ENCODE assay signal across 36 cellular contexts in the genomic region with DNA sequence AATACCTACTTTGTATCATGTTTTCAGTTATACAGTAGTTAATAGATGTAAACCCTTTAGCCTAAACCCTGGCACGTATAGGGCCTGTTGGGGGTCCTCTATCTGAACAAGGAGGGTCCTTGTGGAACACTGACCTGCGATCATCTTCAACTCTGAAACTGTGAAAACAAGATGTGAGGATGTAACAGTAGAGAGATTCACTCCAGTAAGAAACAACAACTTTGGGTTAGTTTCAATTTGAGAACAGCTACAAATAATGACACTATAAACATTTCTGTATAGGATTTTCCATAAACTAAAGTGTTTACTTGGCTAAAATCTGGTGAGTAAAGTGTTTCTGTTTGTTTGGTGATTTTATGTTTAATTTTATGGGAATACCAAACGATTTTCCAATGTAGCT. TPM values are rescaled to one million over a fixed set of nuclear protein-coding genes. Genes with fewer than 3 reads are reported as not detected.
"Had no signal": no experiment of that assay in that cellular context is flagged by ENCODE, and none has a peak within 500 bp of the region (broad histone marks: within the 10 kb centered on the region; RNA-seq: fewer than 3 reads in every experiment).

No MANE protein-coding gene starts in this region.

- H3K36me3 ChIP-seq: ascending aorta, cardiac muscle cell, WERI-Rb-1 had no signal

- DNase-seq: activated CD4-positive, alpha-beta T cell treated with anti-CD3 and anti-CD28 coated beads for 1 hour; activated CD4-positive, alpha-beta T cell treated with anti-CD3 and anti-CD28 coated beads, Interleukin-2, amount 10 ng/mL, durations not matched to agents 7 days and 5 days; activated CD4-positive, CD25-positive, alpha-beta regulatory T cell; activated CD8-positive, alpha-beta memory T cell treated with anti-CD3 and anti-CD28 coated beads for 24 hours; activated CD8-positive, alpha-beta memory T cell treated with anti-CD3 and anti-CD28 coated beads, Interleukin-2, amount 10 ng/mL, durations not matched to agents 7 days and 5 days; activated gamma-delta T cell; activated naive CD4-positive, alpha-beta T cell treated with Interleukin-2 at 50 U/mL for 16 hours; activated naive CD8-positive, alpha-beta T cell treated with anti-CD3 and anti-CD28 coated beads, Interleukin-2, amount 10 ng/mL, durations not matched to agents 7 days and 5 days; activated T-cell treated with anti-CD3 and anti-CD28 coated beads, Interleukin-2, amount 50 U/mL, for 24 hours; amygdala; NCI-H1105; NCI-H1417 treated with DMSO at 0.1 percent for 48 hours; NCI-H1694; NCI-H1930; NCI-H345; NCI-H526; NCI-H748 treated with DMSO at 0.1 percent for 48 hours; PC-9; SIG-M5; T-cell; T1000; WERI-Rb-1 had no signal

- H3K27me3 Mint-ChIP-seq: activated naive CD4-positive, alpha-beta T cell treated with anti-CD3 and anti-CD28 coated beads, Interleukin-2, amount 50 U/mL, for 24 hours had no signal

- H3K4me3 Mint-ChIP-seq: activated CD4-positive, alpha-beta T cell treated with anti-CD3 and anti-CD28 coated beads, Interleukin-2, amount 10 ng/mL, durations not matched to agents 7 days and 5 days; activated CD8-positive, alpha-beta memory T cell treated with anti-CD3 and anti-CD28 coated beads, Interleukin-2, amount 10 ng/mL, durations not matched to agents 7 days and 5 days; activated naive CD4-positive, alpha-beta T cell treated with anti-CD3 and anti-CD28 coated beads, Interleukin-2, amount 50 U/mL, for 24 hours; activated naive CD8-positive, alpha-beta T cell treated with anti-CD3 and anti-CD28 coated beads, Interleukin-2, amount 10 ng/mL, durations not matched to agents 7 days and 5 days; activated T-cell treated with anti-CD3 and anti-CD28 coated beads, Interleukin-2, amount 50 U/mL, for 24 hours; central memory CD8-positive, alpha-beta T cell; T-cell had no signal

- H3K4me1 ChIP-seq: ascending aorta had no signal

- H2AFZ ChIP-seq: PC-9 had no signal

- H3K4me3 ChIP-seq: ascending aorta, cardiac muscle cell, K562, PC-9 had no signal

- H3K4me1 Mint-ChIP-seq: central memory CD8-positive, alpha-beta T cell had no signal

- H3K9me3 ChIP-seq: ascending aorta had no signal

- H3K9me3 Mint-ChIP-seq: activated CD4-positive, alpha-beta T cell treated with anti-CD3 and anti-CD28 coated beads, Interleukin-2, amount 10 ng/mL, durations not matched to agents 7 days and 5 days; activated naive CD4-positive, alpha-beta T cell treated with anti-CD3 and anti-CD28 coated beads, Interleukin-2, amount 50 U/mL, for 24 hours; activated T-cell treated with anti-CD3 and anti-CD28 coated beads, Interleukin-2, amount 50 U/mL, for 24 hours; central memory CD8-positive, alpha-beta T cell; T-cell had no signal

- ATAC-seq: activated CD8-positive, alpha-beta memory T cell treated with anti-CD3 and anti-CD28 coated beads, Interleukin-2, amount 10 ng/mL, durations not matched to agents 7 days and 5 days; K562; Right ventricle myocardium inferior; SK-N-SH treated with all-trans-retinoic acid at 6 μM for 48 hours; T-cell had no signal

- H3K36me3 Mint-ChIP-seq: activated naive CD4-positive, alpha-beta T cell treated with anti-CD3 and anti-CD28 coated beads, Interleukin-2, amount 50 U/mL, for 24 hours; activated naive CD8-positive, alpha-beta T cell treated with anti-CD3 and anti-CD28 coated beads, Interleukin-2, amount 10 ng/mL, durations not matched to agents 7 days and 5 days; T-cell had no signal

- H3K4me2 ChIP-seq: PC-9 had no signal

- H3K27me3 ChIP-seq: ascending aorta, cardiac muscle cell had no signal

- H3K27ac Mint-ChIP-seq: activated CD4-positive, alpha-beta T cell treated with anti-CD3 and anti-CD28 coated beads, Interleukin-2, amount 10 ng/mL, durations not matched to agents 7 days and 5 days; activated CD8-positive, alpha-beta memory T cell treated with anti-CD3 and anti-CD28 coated beads, Interleukin-2, amount 10 ng/mL, durations not matched to agents 7 days and 5 days; activated naive CD4-positive, alpha-beta T cell treated with anti-CD3 and anti-CD28 coated beads, Interleukin-2, amount 50 U/mL, for 24 hours; activated naive CD8-positive, alpha-beta T cell treated with anti-CD3 and anti-CD28 coated beads, Interleukin-2, amount 10 ng/mL, durations not matched to agents 7 days and 5 days; activated T-cell treated with anti-CD3 and anti-CD28 coated beads, Interleukin-2, amount 50 U/mL, for 24 hours had no signal

- H3K27ac ChIP-seq: ascending aorta, cardiac muscle cell, PC-9, RWPE1, WERI-Rb-1 had no signal

RNA-seq across cellular contexts. Expression of a gene that starts 2.1 kb away (rescaled TPM):
- total RNA-seq: activated CD4-positive, alpha-beta T cell treated with anti-CD3 and anti-CD28 coated beads, Interleukin-2, amount 10 ng/mL, durations not matched to agents 7 days and 5 days; activated CD8-positive, alpha-beta memory T cell treated with anti-CD3 and anti-CD28 coated beads, Interleukin-2, amount 10 ng/mL, durations not matched to agents 7 days and 5 days; activated naive CD8-positive, alpha-beta T cell treated with anti-CD3 and anti-CD28 coated beads, Interleukin-2, amount 10 ng/mL, durations not matched to agents 7 days and 5 days; ascending aorta; cardiac muscle cell; chondrocyte; MCF 10A; NCI-H460; OCI-LY7; PC-9; Right ventricle myocardium inferior; SK-MEL-5 had no signal

RNA-seq across cellular contexts. Expression of a gene that starts 31.4 kb away (rescaled TPM):
- total RNA-seq: activated CD4-positive, alpha-beta T cell treated with anti-CD3 and anti-CD28 coated beads, Interleukin-2, amount 10 ng/mL, durations not matched to agents 7 days and 5 days; activated naive CD8-positive, alpha-beta T cell treated with anti-CD3 and anti-CD28 coated beads, Interleukin-2, amount 10 ng/mL, durations not matched to agents 7 days and 5 days; ascending aorta; cardiac muscle cell; chondrocyte; K562; MCF 10A; NCI-H460; OCI-LY7; PC-9; Right ventricle myocardium inferior; SK-MEL-5; T-helper 2 cell treated with Interferon-gamma antibody and Interleukin-4, amounts not matched to agents 100 ng/mL and 5 ng/mL, for 36 hours had no signal

RNA-seq across cellular contexts. Expression of a gene that starts 43.0 kb away (rescaled TPM):
- total RNA-seq: activated CD4-positive, alpha-beta T cell treated with anti-CD3 and anti-CD28 coated beads, Interleukin-2, amount 10 ng/mL, durations not matched to agents 7 days and 5 days; activated CD8-positive, alpha-beta memory T cell treated with anti-CD3 and anti-CD28 coated beads, Interleukin-2, amount 10 ng/mL, durations not matched to agents 7 days and 5 days; activated naive CD8-positive, alpha-beta T cell treated with anti-CD3 and anti-CD28 coated beads, Interleukin-2, amount 10 ng/mL, durations not matched to agents 7 days and 5 days; ascending aorta; cardiac muscle cell; chondrocyte; K562; MCF 10A; NCI-H460; OCI-LY7; PC-9; Right ventricle myocardium inferior; SK-MEL-5; T-cell; T-helper 2 cell treated with Interferon-gamma antibody and Interleukin-4, amounts not matched to agents 100 ng/mL and 5 ng/mL, for 36 hours had no signal
